1 cellular context compared by ENCODE assay signal in the genomic region with DNA sequence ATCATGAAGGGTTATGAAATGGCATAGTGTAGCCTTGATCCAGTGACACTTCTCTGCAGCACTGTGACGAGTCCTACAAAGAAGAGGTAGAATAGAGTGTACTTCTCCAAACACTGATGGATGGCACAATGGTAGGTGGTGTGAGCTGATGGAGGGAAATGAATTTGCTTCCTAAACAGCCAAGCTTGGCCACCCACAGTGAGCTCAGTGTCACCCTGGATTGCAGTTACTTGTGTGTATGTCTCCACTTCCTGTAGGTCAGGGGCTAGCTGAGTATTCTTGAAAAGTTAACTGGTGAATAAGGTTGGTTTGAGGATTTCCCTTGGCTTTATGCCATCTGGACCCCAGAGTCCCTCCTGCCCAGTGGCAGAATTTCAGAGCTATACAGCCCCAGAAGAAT.
TF ChIP-seq lines count a peak whose summit lies in the region.

No MANE protein-coding gene starts in this region.

TF ChIP-seq in SK-N-SH, 30 proteins besides CTCF, POLR2A, EP300 and RAD21 (continued from another document):
- TF ChIP-seq, protein P1, sequence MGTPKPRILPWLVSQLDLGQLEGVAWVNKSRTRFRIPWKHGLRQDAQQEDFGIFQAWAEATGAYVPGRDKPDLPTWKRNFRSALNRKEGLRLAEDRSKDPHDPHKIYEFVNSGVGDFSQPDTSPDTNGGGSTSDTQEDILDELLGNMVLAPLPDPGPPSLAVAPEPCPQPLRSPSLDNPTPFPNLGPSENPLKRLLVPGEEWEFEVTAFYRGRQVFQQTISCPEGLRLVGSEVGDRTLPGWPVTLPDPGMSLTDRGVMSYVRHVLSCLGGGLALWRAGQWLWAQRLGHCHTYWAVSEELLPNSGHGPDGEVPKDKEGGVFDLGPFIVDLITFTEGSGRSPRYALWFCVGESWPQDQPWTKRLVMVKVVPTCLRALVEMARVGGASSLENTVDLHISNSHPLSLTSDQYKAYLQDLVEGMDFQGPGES (IDR thresholded peaks at IDR 0.05; ENCODE audit: low read depth, low read length), result no peak
- no peak for TF ChIP-seq USF1 (IDR thresholded peaks at IDR 0.05; ENCODE audit: borderline replicate concordance, low read depth)
- no peak for TF ChIP-seq GABPA (IDR thresholded peaks at IDR 0.05; ENCODE audit: low read depth)
- no peak for TF ChIP-seq YY1 (IDR thresholded peaks at IDR 0.05; ENCODE audit: low read depth)
TF ChIP-seq in SK-N-SH: peak in this region for 0.
